In genomic region chr3:183698318-183698731, GRCh38 we compare ENCODE assay signal across 7 cellular contexts. TPM values are rescaled to one million over a fixed set of nuclear protein-coding genes. Genes with fewer than 3 reads are reported as not detected.
DNase-seq lines count a peak whose midpoint lies in the region; ATAC-seq, FAIRE-seq and TF ChIP-seq lines count a peak whose summit lies in the region.

No MANE protein-coding gene starts in this region.

- peaks cover 57% of the 10 kb centered on the region for H3K79me2 ChIP-seq in endothelial cell of umbilical vein (ENCODE audit: control insufficient read depth, insufficient read depth, low read length)

- FAIRE-seq in endothelial cell of umbilical vein (lab: Jason Lieb, UNC), result no peak

- H3K27ac ChIP-seq in endothelial cell of umbilical vein (ENCODE audit: insufficient read depth, low read depth, low read length) (peak overlapping the region; percentile 73), mesodermal cell (ENCODE audit: low read depth, low read length, severe bottlenecking) (peak overlapping the region; percentile 91)

- POLR2A ChIA-PET in endothelial cell of umbilical vein (lab: Charles Lee), result no interaction called here

- peak overlapping the region; percentile 4 to 94 (median 90) for H3K27ac Mint-ChIP-seq in IgD-negative memory B cell
- peak overlapping the region; percentile 84 for H3K27ac Mint-ChIP-seq in stimulated activated naive CD8-positive, alpha-beta T cell treated with anti-CD3 and anti-CD28 coated beads, Interleukin-15, Interleukin-2, amounts not matched to agents 100 ng/mL and 50 ng/mL, for 24 hours

- H3K27me3 ChIP-seq in endothelial cell of umbilical vein (ENCODE audit: control insufficient read depth in 2 of 2, insufficient read depth in 2 of 2, low read length in 2 of 2), result no peaks in the 10 kb centered on the region

- peak; percentile 28 for ATAC-seq in GM21528 (IDR thresholded peaks at IDR 0.05; ENCODE audit: low FRiP score, unreplicated experiment)

- peaks cover 25 to 32% (median 28%) of the 10 kb centered on the region in 3 donors for H3K4me1 Mint-ChIP-seq in IgD-negative memory B cell
- peaks cover 46% of the 10 kb centered on the region for H3K4me1 Mint-ChIP-seq in stimulated activated naive CD8-positive, alpha-beta T cell treated with anti-CD3 and anti-CD28 coated beads, Interleukin-15, Interleukin-2, amounts not matched to agents 100 ng/mL and 50 ng/mL, for 24 hours (ENCODE audit: low read depth)

- H3K9me3 ChIP-seq in endothelial cell of umbilical vein (replicated peaks; ENCODE audit: control insufficient read depth, insufficient read depth, low read length) (no peaks in the 10 kb centered on the region), mesodermal cell (ENCODE audit: control insufficient read depth, low read length) (no peaks in the 10 kb centered on the region)

- in situ Hi-C loops in G401 (cut with HindIII; ENCODE audit: low sequenced_read_pairs), result no loop called here

- peaks cover 15% of the 10 kb centered on the region for H3K4me1 ChIP-seq in endothelial cell of umbilical vein (ENCODE audit: control insufficient read depth, extremely low read depth, insufficient read depth, low read length)
- peaks cover 11% of the 10 kb centered on the region for H3K4me1 ChIP-seq in mesodermal cell (ENCODE audit: control insufficient read depth, insufficient read depth, low read length, poor library complexity, severe bottlenecking)

- intact Hi-C loops in endothelial cell of umbilical vein (cut with micrococcal nuclease), result loop anchor here (1.0 to 2.0 kb wide), 2 partner anchors 36 to 229 kb away; no protein-coding TSS in a partner anchor

- H3K4me3 ChIP-seq in WI38 (ENCODE audit: low read depth, low read length), result peak overlapping the region; percentile 97
- H3K4me3 ChIP-seq in endothelial cell of umbilical vein (replicated peaks in 1 of 3; ENCODE audit: insufficient read depth in 1 of 3, low read depth in 1 of 3, low read length in 3 of 3), result peak overlapping the region; percentile 59 to 98 (median 86)
- H3K4me3 ChIP-seq in mesodermal cell (ENCODE audit: extremely low read depth, insufficient read depth, low read length, poor library complexity, severe bottlenecking), result peak overlapping the region; percentile 97

- CTCF ChIA-PET in endothelial cell of umbilical vein (lab: Charles Lee), result interaction anchor here (1.3 to 1.7 kb wide), 5 partner anchors 37 to 229 kb away, joined by 3 to 7 read pairs (median 5); no protein-coding TSS in a partner anchor

- no peaks in the 10 kb centered on the region for H3K36me3 Mint-ChIP-seq in IgD-negative memory B cell
- peaks cover 29% of the 10 kb centered on the region for H3K36me3 Mint-ChIP-seq in stimulated activated naive CD8-positive, alpha-beta T cell treated with anti-CD3 and anti-CD28 coated beads, Interleukin-15, Interleukin-2, amounts not matched to agents 100 ng/mL and 50 ng/mL, for 24 hours (ENCODE audit: low read depth)

- no peaks in the 10 kb centered on the region for H3K9me1 ChIP-seq in endothelial cell of umbilical vein (replicated peaks; ENCODE audit: control insufficient read depth, extremely low read depth, insufficient read depth, low read length)

- peak overlapping the region; percentile 72 for H3K9ac ChIP-seq in endothelial cell of umbilical vein (replicated peaks; ENCODE audit: extremely low read depth, insufficient read depth, low read length)

- 0 to 1% methylated on average over 10 to 12 of the region's 12 CpGs for WGBS in mesodermal cell (ENCODE audit: insufficient coverage in 2 of 2), 2 experiments

- peak; percentile 67 for DNase-seq in G401 (ENCODE audit: low spot score)
- peak; percentile 52 for DNase-seq in endothelial cell of umbilical vein (ENCODE audit: low read depth, low spot score)

- BruUV-seq in endothelial cell of umbilical vein (replicated peaks; lab: Mats Ljungman, UMichigan), result no TSS peak

- TF ChIP-seq POLR2A in endothelial cell of umbilical vein (IDR thresholded peaks at IDR 0.05; ENCODE audit: low read depth, low read length), result no peak

- H3K27me3 Mint-ChIP-seq in IgD-negative memory B cell, result no peaks in the 10 kb centered on the region
- no peaks in the 10 kb centered on the region for H3K27me3 Mint-ChIP-seq in stimulated activated naive CD8-positive, alpha-beta T cell treated with anti-CD3 and anti-CD28 coated beads, Interleukin-15, Interleukin-2, amounts not matched to agents 100 ng/mL and 50 ng/mL, for 24 hours

- dilution Hi-C loops in endothelial cell of umbilical vein (cut with MboI; ENCODE audit: extremely low pct_ligation_motif_present, low sequenced_read_pairs), result no loop called here

- H3K4me3 Mint-ChIP-seq in IgD-negative memory B cell, result peak overlapping the region; percentile 87 to 97 (median 96)
- H3K4me3 Mint-ChIP-seq in stimulated activated naive CD8-positive, alpha-beta T cell treated with anti-CD3 and anti-CD28 coated beads, Interleukin-15, Interleukin-2, amounts not matched to agents 100 ng/mL and 50 ng/mL, for 24 hours, result peak overlapping the region; percentile 90

- no peak for TF ChIP-seq CTCF in WI38 (IDR thresholded peaks at IDR 0.05; ENCODE audit: low read depth, low read length)
- no peak for TF ChIP-seq CTCF in endothelial cell of umbilical vein (IDR thresholded peaks at IDR 0.05; ENCODE audit: extremely low read depth in 1 of 2, insufficient read depth in 1 of 2, low read depth in 1 of 2, low read length in 2 of 2)

- no peaks in the 10 kb centered on the region for H3K9me3 Mint-ChIP-seq in IgD-negative memory B cell
- no peaks in the 10 kb centered on the region for H3K9me3 Mint-ChIP-seq in stimulated activated naive CD8-positive, alpha-beta T cell treated with anti-CD3 and anti-CD28 coated beads, Interleukin-15, Interleukin-2, amounts not matched to agents 100 ng/mL and 50 ng/mL, for 24 hours

- H3K4me2 ChIP-seq in endothelial cell of umbilical vein (ENCODE audit: insufficient read depth, low read length), result peak overlapping the region; percentile 95

- H4K20me1 ChIP-seq in endothelial cell of umbilical vein (replicated peaks; ENCODE audit: control insufficient read depth, extremely low read depth, insufficient read depth, low read length), result peaks cover 3% of the 10 kb centered on the region

- no peak overlapping the region for H2AFZ ChIP-seq in endothelial cell of umbilical vein (ENCODE audit: low read depth, low read length)

- H3K36me3 ChIP-seq in endothelial cell of umbilical vein (ENCODE audit: control insufficient read depth in 2 of 2, extremely low read depth in 1 of 2, insufficient read depth in 2 of 2, low read length in 2 of 2) (peaks cover 0 to 4% of the 10 kb centered on the region in 2 experiments), mesodermal cell (ENCODE audit: control insufficient read depth, insufficient read depth, low read length) (peaks cover 18% of the 10 kb centered on the region)

TF ChIP-seq in endothelial cell of umbilical vein, 7 proteins besides CTCF, POLR2A, EP300 and RAD21:
- TF ChIP-seq MAX (IDR thresholded peaks at IDR 0.05; ENCODE audit: insufficient read depth, insufficient read length), result no peak
- no peak for TF ChIP-seq MYC (IDR thresholded peaks at IDR 0.05; ENCODE audit: low read depth, low read length)
- no peak for TF ChIP-seq EZH2 (IDR thresholded peaks at IDR 0.05; ENCODE audit: borderline replicate concordance, low read depth, low read length, severe bottlenecking)
- TF ChIP-seq GATA2 (IDR thresholded peaks at IDR 0.05; ENCODE audit: insufficient read depth, insufficient read length, low read depth, low read length), result no peak
- TF ChIP-seq FOS (IDR thresholded peaks at IDR 0.05; ENCODE audit: borderline replicate concordance, insufficient read depth, low read length), result no peak

RNA-seq across cellular contexts. Expression of gene YEATS2, which starts 0.7 kb away (rescaled TPM):
- 32.1 and 34.2 TPM in 2 replicates for total RNA-seq in G401 (2014; rRNA removed; shearing (Covaris generic))
- 7.2 TPM for polyA plus RNA-seq in IgD-negative memory B cell
- 59.1 and 59.9 TPM in 2 replicates for total RNA-seq in endothelial cell of umbilical vein
- polyA plus RNA-seq in endothelial cell of umbilical vein, result 30.2 and 31.0 TPM in 2 replicates
- 31.4 and 32.0 TPM in 2 replicates for polyA plus RNA-seq in endothelial cell of umbilical vein (2011; cell fraction: cytosol; rRNA removed)
- polyA plus RNA-seq in endothelial cell of umbilical vein (2011; cell fraction: nucleus; rRNA removed), result 71.3 and 71.9 TPM in 2 replicates
- 22.8 and 22.9 TPM in 2 replicates for polyA plus RNA-seq in endothelial cell of umbilical vein (2012)
- 49.5 and 57.4 TPM in 2 replicates for polyA minus RNA-seq in endothelial cell of umbilical vein
- polyA minus RNA-seq in endothelial cell of umbilical vein (2011; cell fraction: cytosol; rRNA and poly(A)+ RNA removed), result 21.6 TPM
- polyA minus RNA-seq in endothelial cell of umbilical vein (2011; cell fraction: nucleus; rRNA and poly(A)+ RNA removed), result 73.7 and 85.7 TPM in 2 replicates
- polyA plus RNA-seq in mesodermal cell (2013, experiment 1 of 2), result 44.0 TPM
- polyA plus RNA-seq in mesodermal cell (2013, experiment 2 of 2), result 38.4 TPM

Comparison
In these comparisons a context has a peak if more than half of its experiments do, and no peak if none do; other contexts are left out.
1. Peak in every context shown above with its lines: DNase-seq, ATAC-seq, H3K4me3 ChIP-seq and H3K27ac ChIP-seq.